ENCODE assay signal across 23 cellular contexts in genomic region chr7:159119851-159120539, GRCh38.
"Had no signal": no experiment of that assay in that cellular context is flagged by ENCODE, and none has a peak within 500 bp of the region (broad histone marks: within the 10 kb centered on the region; RNA-seq: fewer than 3 reads in every experiment).

No MANE protein-coding gene starts in this region.

- H3K4me1 Mint-ChIP-seq: activated naive CD4-positive, alpha-beta T cell treated with anti-CD3 and anti-CD28 coated beads, Interleukin-2, amount 50 U/mL, for 24 hours; stimulated activated effector memory CD8-positive, alpha-beta T cell treated with anti-CD3 and anti-CD28 coated beads, Interleukin-12 subunit alpha, Interleukin-12 subunit beta, amount 100 ng/mL, for 72 hours; stimulated activated naive CD8-positive, alpha-beta T cell treated with anti-CD3 and anti-CD28 coated beads, Interleukin-15, amount 100 ng/mL, for 72 hours had no signal

- H3K36me3 ChIP-seq: adrenal gland, lower lobe of right lung, right lobe of liver had no signal

- H3K9me3 ChIP-seq: adrenal gland, gastroesophageal sphincter, lower lobe of right lung, right lobe of liver, tibial artery had no signal

- H3K4me1 ChIP-seq: adrenal gland, lower lobe of right lung, right lobe of liver had no signal

- DNase-seq: activated CD4-positive, alpha-beta T cell treated with anti-CD3 and anti-CD28 coated beads for 4 hours; activated CD4-positive, alpha-beta T cell treated with anti-CD3 and anti-CD28 coated beads, Interleukin-2, amount 50 U/mL, for 48 hours; activated CD8-positive, alpha-beta memory T cell treated with anti-CD3 and anti-CD28 coated beads, Interleukin-2, amount 50 U/mL, for 48 hours; activated T-cell treated with anti-CD3 and anti-CD28 coated beads, Interleukin-2, amount 50 U/mL, for 4 hours; adrenal gland; cortex of kidney; left colon; lower lobe of right lung; nucleus accumbens; stimulated activated CD4-positive, alpha-beta T cell treated with anti-CD3 and anti-CD28 coated beads, Interleukin-2, amount 100 ng/mL, for 24 hours; stimulated activated naive CD8-positive, alpha-beta T cell treated with anti-CD3 and anti-CD28 coated beads, Interleukin-15, amount 100 ng/mL, for 72 hours; T-helper 9 cell had no signal

- H3K27ac ChIP-seq: adrenal gland, epithelial cell of prostate, gastroesophageal sphincter, lower lobe of right lung, parathyroid adenoma, right lobe of liver, skin epidermis, tibial artery had no signal

- H3K9me3 Mint-ChIP-seq: activated naive CD4-positive, alpha-beta T cell treated with anti-CD3 and anti-CD28 coated beads, Interleukin-2, amount 50 U/mL, for 24 hours; activated T-cell treated with anti-CD3 and anti-CD28 coated beads, Interleukin-2, amount 50 U/mL, for 4 hours; central memory CD8-positive, alpha-beta T cell; nephron; stimulated activated effector memory CD8-positive, alpha-beta T cell treated with anti-CD3 and anti-CD28 coated beads, Interleukin-12 subunit alpha, Interleukin-12 subunit beta, amount 100 ng/mL, for 72 hours; stimulated activated naive CD8-positive, alpha-beta T cell treated with anti-CD3 and anti-CD28 coated beads, Interleukin-15, amount 100 ng/mL, for 72 hours had no signal

- ATAC-seq: activated T-cell treated with anti-CD3 and anti-CD28 coated beads, Interleukin-2, amount 50 U/mL, for 4 hours; gastroesophageal sphincter; left colon; lower lobe of right lung; right lobe of liver; stimulated activated effector memory CD8-positive, alpha-beta T cell treated with anti-CD3 and anti-CD28 coated beads, Interleukin-12 subunit alpha, Interleukin-12 subunit beta, amount 100 ng/mL, for 72 hours; WTC11 had no signal

- H3K27ac Mint-ChIP-seq: activated naive CD4-positive, alpha-beta T cell treated with anti-CD3 and anti-CD28 coated beads, Interleukin-2, amount 50 U/mL, for 24 hours; nephron; stimulated activated effector memory CD8-positive, alpha-beta T cell treated with anti-CD3 and anti-CD28 coated beads, Interleukin-12 subunit alpha, Interleukin-12 subunit beta, amount 100 ng/mL, for 72 hours; stimulated activated naive CD8-positive, alpha-beta T cell treated with anti-CD3 and anti-CD28 coated beads, Interleukin-15, amount 100 ng/mL, for 72 hours; WTC11 had no signal

- H3K4me3 ChIP-seq: adrenal gland, gastroesophageal sphincter, lower lobe of right lung, right lobe of liver, skin epidermis, tibial artery had no signal

- H3K36me3 Mint-ChIP-seq: activated naive CD4-positive, alpha-beta T cell treated with anti-CD3 and anti-CD28 coated beads, Interleukin-2, amount 50 U/mL, for 24 hours; stimulated activated effector memory CD8-positive, alpha-beta T cell treated with anti-CD3 and anti-CD28 coated beads, Interleukin-12 subunit alpha, Interleukin-12 subunit beta, amount 100 ng/mL, for 72 hours had no signal

- H3K4me3 Mint-ChIP-seq: activated naive CD4-positive, alpha-beta T cell treated with anti-CD3 and anti-CD28 coated beads, Interleukin-2, amount 50 U/mL, for 24 hours; activated T-cell treated with anti-CD3 and anti-CD28 coated beads, Interleukin-2, amount 50 U/mL, for 4 hours; central memory CD8-positive, alpha-beta T cell; nephron; stimulated activated effector memory CD8-positive, alpha-beta T cell treated with anti-CD3 and anti-CD28 coated beads, Interleukin-12 subunit alpha, Interleukin-12 subunit beta, amount 100 ng/mL, for 72 hours; stimulated activated naive CD8-positive, alpha-beta T cell treated with anti-CD3 and anti-CD28 coated beads, Interleukin-15, amount 100 ng/mL, for 72 hours; WTC11 had no signal

- H3K27me3 ChIP-seq: adrenal gland, gastroesophageal sphincter, right lobe of liver, tibial artery had no signal
